In the genomic region with DNA sequence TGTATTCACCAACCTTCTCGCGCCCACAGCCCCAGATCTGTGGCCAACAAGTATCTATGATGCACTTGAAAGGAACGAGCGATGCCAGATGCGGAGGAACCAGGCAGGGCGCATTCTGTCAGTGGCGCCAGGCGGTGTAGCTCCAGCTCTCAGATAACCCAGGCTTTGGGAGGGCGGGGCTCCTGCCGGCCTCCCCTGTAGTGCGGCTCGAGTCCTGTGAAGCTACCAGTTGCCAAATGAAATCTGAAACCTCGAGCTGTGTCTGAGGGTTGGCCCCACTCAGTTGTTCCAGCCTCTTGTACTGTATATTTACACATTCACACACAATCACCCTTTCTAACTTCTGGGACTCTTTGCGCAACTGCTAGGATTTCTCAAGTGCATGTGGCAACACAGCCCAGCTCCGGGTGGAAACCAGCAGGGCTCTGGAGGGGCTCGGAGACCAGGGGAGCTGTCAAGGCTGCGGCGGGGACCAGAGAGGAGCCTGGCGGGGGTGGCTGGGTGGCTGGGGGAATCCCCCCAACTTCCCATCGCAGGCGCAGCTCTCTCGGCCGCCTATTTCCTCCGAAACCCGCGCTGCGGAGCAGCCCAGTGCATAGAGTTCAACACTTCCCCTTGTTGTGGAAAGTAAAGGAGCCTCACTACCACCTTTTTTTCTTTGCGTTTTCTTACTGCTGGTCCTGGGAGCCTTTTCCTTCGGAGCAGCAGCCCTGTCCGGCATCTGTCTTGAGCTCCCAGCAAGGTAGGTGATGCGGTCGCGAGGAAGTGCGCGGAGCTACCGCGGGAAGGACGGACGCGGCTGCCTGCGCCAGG, we compare ENCODE assay signal across 9 cellular contexts. TPM values are rescaled to one million over a fixed set of nuclear protein-coding genes. Genes with fewer than 3 reads are reported as not detected.
DNase-seq lines count a peak whose midpoint lies in the region; ATAC-seq and TF ChIP-seq lines count a peak whose summit lies in the region.
"Had no signal": no experiment of that assay in that cellular context is flagged by ENCODE, and none has a peak within 500 bp of the region (broad histone marks: within the 10 kb centered on the region; RNA-seq: fewer than 3 reads in every experiment).

A gene (plus strand): TSS at position 333 of the 813 bp plus-strand sequence.

- DNase-seq in HPDE6-E6E7 (ENCODE audit: extremely low spot score), result peak; percentile 84
- peak; percentile 44 for DNase-seq in NT2/D1 (ENCODE audit: low read depth, low spot score)
- DNase-seq in iPS DF 19.7 (ENCODE audit: low read depth, low spot score), result peak; percentile 76
- DNase-seq in renal cortical epithelial cell (ENCODE audit: low read depth), result peak; percentile 94
- DNase-seq in activated gamma-delta T cell treated with Interleukin-2 at 50 U/mL for 16 hours, result no peak

- H3K36me3 Mint-ChIP-seq in brain, result no peaks in the 10 kb centered on the region
- H3K36me3 Mint-ChIP-seq: naive thymus-derived CD8-positive, alpha-beta T cell had no signal

- no peak for TF ChIP-seq CTCF in brain (conservative IDR thresholded peaks at IDR 0.05)

- peak within 1 kb of the TSS; percentile 90 to 98 (median 92) for H3K4me3 Mint-ChIP-seq in brain

- ATAC-seq in GM21447 (IDR thresholded peaks at IDR 0.05; ENCODE audit: unreplicated experiment), result peak; percentile 91

- no peaks in the 10 kb centered on the region for H3K9me3 Mint-ChIP-seq in brain

- H3K9ac ChIP-seq in ES-I3 (ENCODE audit: low read depth, low read length), result peak within 1 kb of the TSS; percentile 91
- peak within 1 kb of the TSS; percentile 75 for H3K9ac ChIP-seq in NT2/D1 (ENCODE audit: insufficient read length, low read depth)

- H3K4me3 ChIP-seq in NT2/D1 (ENCODE audit: insufficient read length, low read depth), result peak within 1 kb of the TSS; percentile 50

- no peaks in the 10 kb centered on the region for H3K27me3 ChIP-seq in NT2/D1 (ENCODE audit: insufficient read depth, insufficient read length)

- no peaks in the 10 kb centered on the region for H3K36me3 ChIP-seq in ES-I3 (ENCODE audit: insufficient read depth, low read length)
- no peaks in the 10 kb centered on the region for H3K36me3 ChIP-seq in NT2/D1 (ENCODE audit: insufficient read depth, insufficient read length, low read length)

- H3K9me3 ChIP-seq in ES-I3 (ENCODE audit: control insufficient read depth, insufficient read depth, low read length), result no peaks in the 10 kb centered on the region
- H3K9me3 ChIP-seq in NT2/D1 (ENCODE audit: insufficient read depth, low read length), result no peaks in the 10 kb centered on the region

- H3K4me1 ChIP-seq in ES-I3 (ENCODE audit: insufficient read depth, low read length) (no peaks in the 10 kb centered on the region), NT2/D1 (ENCODE audit: insufficient read depth, insufficient read length) (no peaks in the 10 kb centered on the region)

- peak within 1 kb of the TSS; percentile 90 to 96 (median 92) for H3K27ac Mint-ChIP-seq in brain

- H3K27me3 Mint-ChIP-seq in brain, result peaks cover 24% of the 10 kb centered on the region

- peaks cover 57% of the 10 kb centered on the region for H3K4me1 Mint-ChIP-seq in brain
- H3K4me1 Mint-ChIP-seq: naive thymus-derived CD8-positive, alpha-beta T cell had no signal

RNA-seq across cellular contexts. Expression of the gene that starts here (rescaled TPM):
- polyA plus RNA-seq in brain (ENCODE audit: insufficient read depth, low read depth, low replicate concordance), result 1.6 TPM
- 7.8 and 63.1 TPM in 2 replicates for total RNA-seq in renal cortical epithelial cell
- polyA plus RNA-seq: naive thymus-derived CD8-positive, alpha-beta T cell had no signal
